In genomic region chr10:124416733-124417132, GRCh38 we compare ENCODE assay signal across 13 cellular contexts. TPM values are rescaled to one million over a fixed set of nuclear protein-coding genes. Genes with fewer than 3 reads are reported as not detected.
DNase-seq lines count a peak whose midpoint lies in the region; ATAC-seq and TF ChIP-seq lines count a peak whose summit lies in the region.
"Had no signal": no experiment of that assay in that cellular context is flagged by ENCODE, and none has a peak within 500 bp of the region (broad histone marks: within the 10 kb centered on the region; RNA-seq: fewer than 3 reads in every experiment).

No MANE protein-coding gene starts in this region.

- H3K27me3 ChIP-seq in HUES6 (ENCODE audit: control insufficient read depth, insufficient read depth, low read length), result 0 out of 2 replicates have a peak, but pooled peaks cover 6% of the 10 kb centered on the region

- peaks cover 17% of the 10 kb centered on the region for H3K36me3 ChIP-seq in HUES6 (ENCODE audit: control insufficient read depth, insufficient read depth, low read length)

- TF ChIP-seq CTCF in coronary artery (IDR thresholded peaks at IDR 0.05), result no peak

- H3K9ac ChIP-seq in HUES6 (ENCODE audit: low read length), result no peak overlapping the region

- H3K27ac ChIP-seq in HUES6 (ENCODE audit: low read depth, low read length), result no peak overlapping the region
- H3K27ac ChIP-seq in coronary artery, result peak overlapping the region; percentile 65 to 75

- peaks cover 23% of the 10 kb centered on the region for H3K4me1 ChIP-seq in HUES6 (ENCODE audit: control insufficient read depth, insufficient read depth, low read length)

- ATAC-seq in HG03025 (IDR thresholded peaks at IDR 0.05; ENCODE audit: low FRiP score, unreplicated experiment), result no peak
- ATAC-seq: HCT116 had no signal

- peak; percentile 8 for DNase-seq in AG08395 (ENCODE audit: low spot score)
- DNase-seq in coronary artery (ENCODE audit: low spot score), result peak; percentile 26
- DNase-seq in midbrain (lab: John Stamatoyannopoulos, UW), result peak; percentile 9
- DNase-seq in ecto neural progenitor cell (ENCODE audit: low spot score), result no peak
- DNase-seq in dermis blood vessel endothelial cell, result no peak
- DNase-seq in HPDE6-E6E7 (ENCODE audit: extremely low spot score), result no peak
- DNase-seq: amniotic stem cell; COR-L47; NCI-H526 treated with DMSO at 0.1 percent for 48 hours; stimulated activated naive CD4-positive, alpha-beta T cell had no signal

- H3K4me3 ChIP-seq in HUES6 (ENCODE audit: low read depth, low read length), result peak overlapping the region; percentile 38; the same call in 1 of the 2 replicates
- H3K4me3 ChIP-seq in coronary artery, result peak overlapping the region; percentile 32

- H3K9me3 ChIP-seq in HUES6 (ENCODE audit: control insufficient read depth, insufficient read depth, low read depth, low read length), result no peaks in the 10 kb centered on the region

RNA-seq across cellular contexts. Expression of gene OAT, which starts 2.0 kb away (rescaled TPM):
- 107 and 122 TPM in 2 replicates for total RNA-seq in dermis blood vessel endothelial cell

RNA-seq across cellular contexts. Expression of gene NKX1-2, which starts 33.1 kb away (rescaled TPM):
- total RNA-seq in dermis blood vessel endothelial cell, result not detected in 2 replicates

RNA-seq across cellular contexts. Expression of gene LHPP, which starts 44.9 kb away (rescaled TPM):
- total RNA-seq in dermis blood vessel endothelial cell, result 4.9 and 7.1 TPM in 2 replicates

Comparison
In these comparisons a context has a peak if more than half of its experiments do, and no peak if none do; other contexts are left out.
1. DNase-seq: peak in AG08395 (single experiment), coronary artery (single experiment) and midbrain (single experiment); none in ecto neural progenitor cell (single experiment), dermis blood vessel endothelial cell (single experiment) and HPDE6-E6E7 (single experiment).